ENCODE assay signal across 14 cellular contexts in the genomic region with DNA sequence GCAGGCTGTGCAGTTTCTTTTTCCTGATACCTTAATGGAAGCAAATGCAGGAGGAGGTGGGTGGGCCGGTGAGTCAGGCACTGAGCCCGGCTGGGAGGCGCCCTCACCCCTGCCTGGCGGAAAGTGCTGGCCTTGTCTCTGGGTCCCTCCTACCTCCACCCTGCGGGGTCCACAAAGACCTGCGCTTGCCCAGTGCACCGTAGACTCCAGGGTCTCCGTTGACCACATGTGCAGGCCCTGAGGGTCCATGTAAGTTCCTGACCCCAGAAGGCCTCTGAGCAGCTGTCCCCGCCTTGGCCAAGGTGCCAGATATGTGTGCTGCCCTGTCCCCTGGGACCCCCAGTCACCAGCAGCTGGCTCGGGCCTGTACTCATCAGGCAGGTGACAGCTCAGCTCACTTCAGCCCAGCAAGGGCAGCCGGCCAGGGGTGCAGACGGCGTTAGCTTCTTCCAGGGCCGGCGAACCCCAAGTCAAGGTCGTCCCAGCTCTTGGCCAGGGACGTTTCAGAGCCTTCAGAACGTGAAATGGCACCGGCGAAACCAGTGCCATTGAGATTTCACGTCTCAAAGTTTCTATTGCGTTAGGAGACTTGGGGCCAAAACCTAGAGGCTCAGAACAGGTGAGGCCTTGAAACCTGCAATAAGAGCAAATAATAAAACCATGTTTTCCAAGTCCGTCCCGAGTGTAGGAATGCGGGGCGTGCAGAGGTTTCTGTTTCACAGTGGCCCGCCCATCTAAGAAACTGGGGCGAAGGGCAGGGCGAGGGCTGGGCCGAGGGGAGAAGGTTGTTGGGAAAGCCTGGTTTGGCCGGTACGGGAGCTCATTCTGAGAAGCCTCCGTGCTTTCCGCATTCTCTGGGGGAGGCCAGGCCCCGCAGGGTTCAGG. TPM values are rescaled to one million over a fixed set of nuclear protein-coding genes. Genes with fewer than 3 reads are reported as not detected.
DNase-seq lines count a peak whose midpoint lies in the region; ATAC-seq and TF ChIP-seq lines count a peak whose summit lies in the region.
"Had no signal": no experiment of that assay in that cellular context is flagged by ENCODE, and none has a peak within 500 bp of the region (broad histone marks: within the 10 kb centered on the region; RNA-seq: fewer than 3 reads in every experiment).

No MANE protein-coding gene starts in this region.

- H3K4me1 ChIP-seq in GM23248 (ENCODE audit: insufficient read depth), result peaks cover 16% of the 10 kb centered on the region
- peaks cover 43% of the 10 kb centered on the region for H3K4me1 ChIP-seq in body of pancreas
- peaks cover 7% of the 10 kb centered on the region for H3K4me1 ChIP-seq in psoas muscle

- H3K9me3 Mint-ChIP-seq in immature natural killer cell, result peaks cover 0 to 6% (median 0%) of the 10 kb centered on the region in 6 donors

- peak overlapping the region; percentile 7 to 91 (median 79) for H3K27ac Mint-ChIP-seq in immature natural killer cell

- TF ChIP-seq POLR2A in body of pancreas (IDR thresholded peaks at IDR 0.05), result peak in 1 of 3 donors; percentile 35

- H3K4me3 Mint-ChIP-seq in immature natural killer cell, result peak overlapping the region in 4 of 5 donors; percentile 33 to 46 (median 44)
- H3K4me3 Mint-ChIP-seq: brain had no signal

- H3F3A ChIP-seq in GM23248 (ENCODE audit: insufficient read depth), result peaks cover 34% of the 10 kb centered on the region

- in situ Hi-C loops in GM23248 (cut with MboI), result no loop called here
- in situ Hi-C loops in KBM-7 (cut with MboI; ENCODE audit: low pct_unique_long_range_greater_than_20kb, low sequenced_read_pairs), result no loop called here

- peaks cover 96% of the 10 kb centered on the region for H3K79me2 ChIP-seq in GM23248 (ENCODE audit: insufficient read depth)

- no peaks in the 10 kb centered on the region for H3K9me2 ChIP-seq in GM23248 (ENCODE audit: insufficient read depth)

- H3K36me3 Mint-ChIP-seq in immature natural killer cell, result peaks cover 6 to 14% (median 13%) of the 10 kb centered on the region in 3 donors

- peak overlapping the region; percentile 39 for H3K27ac ChIP-seq in GM23248
- peak overlapping the region; percentile 83 to 93 (median 92) for H3K27ac ChIP-seq in body of pancreas
- H3K27ac ChIP-seq in psoas muscle, result no peak overlapping the region

- H3K4me2 ChIP-seq in GM23248 (ENCODE audit: unreplicated experiment), result no peak overlapping the region

- H3K27me3 Mint-ChIP-seq in immature natural killer cell (ENCODE audit: low read depth in 3 of 3), result peaks cover 72 to 95% (median 84%) of the 10 kb centered on the region in 3 donors
- H3K27me3 Mint-ChIP-seq: brain had no signal

- no peaks in the 10 kb centered on the region for H3K27me3 ChIP-seq in GM23248 (replicated peaks; ENCODE audit: insufficient read depth)
- no peaks in the 10 kb centered on the region for H3K27me3 ChIP-seq in body of pancreas
- peaks cover 0 to 10% (median 0%) of the 10 kb centered on the region in 3 donors for H3K27me3 ChIP-seq in psoas muscle (ENCODE audit: insufficient read depth in 3 of 3, low read length in 2 of 3)

- no peak overlapping the region for H2AFZ ChIP-seq in GM23248

- ATAC-seq in body of pancreas (peak; percentile 76), psoas muscle (peak in 3 of 4 donors; percentile 51 to 62 (median 56)), HG03159 (IDR thresholded peaks at IDR 0.05; ENCODE audit: unreplicated experiment) (no peak)

- H3K9me3 ChIP-seq in GM23248 (ENCODE audit: low read depth), result no peaks in the 10 kb centered on the region
- no peaks in the 10 kb centered on the region for H3K9me3 ChIP-seq in body of pancreas
- no peaks in the 10 kb centered on the region for H3K9me3 ChIP-seq in psoas muscle

- H3K36me3 ChIP-seq in GM23248 (ENCODE audit: low read depth) (peaks cover 48% of the 10 kb centered on the region), body of pancreas (replicated peaks in 1 of 2; ENCODE audit: insufficient read depth in 1 of 2, low read depth in 2 of 2) (peaks cover 0 to 11% of the 10 kb centered on the region in 2 donors), psoas muscle (ENCODE audit: insufficient read depth in 1 of 2, low read depth in 1 of 2) (peaks cover 0 to 20% of the 10 kb centered on the region in 2 donors)

- peak overlapping the region; percentile 38 for H3K9ac ChIP-seq in GM23248

- 72 to 77% methylated on average over 35 of the region's 35 CpGs for WGBS in GM23248 (ENCODE audit: low coverage in 1 of 2, low lambda C conversion rate in 2 of 2, missing lambda C conversion rate in 2 of 2), 2 experiments
- 32 to 33% methylated on average over 25 to 35 of the region's 35 CpGs for WGBS in body of pancreas, 2 donors
- 38 to 48% (median 39%) methylated on average over 32 to 35 of the region's 35 CpGs for WGBS in psoas muscle, 3 donors

- DNase-seq in GM23248 (peak; percentile 72), body of pancreas (peak; percentile 74 to 88 (median 81)), immature natural killer cell (peak in 1 of 3 donors; percentile 35), psoas muscle (no peak), KBM-7 (no peak)
- no peak for DNase-seq in NK-92 treated with Interleukin-12 subunit alpha and Interleukin-12 subunit beta, amount 100 ng/mL, for 24 hours (lab: John Stamatoyannopoulos, UW)
- DNase-seq in stimulated activated CD4-positive, alpha-beta T cell treated with anti-CD3 and anti-CD28 coated beads, Interleukin-4, amount 100 ng/mL, for 4 hours, result no peak
- DNase-seq: activated CD4-positive, CD25-positive, alpha-beta regulatory T cell treated with anti-CD3 and anti-CD28 coated beads, Interleukin-2, amount 50 U/mL, for 72 hours; DND-41; islet precursor cell; NCI-H1092 treated with DMSO at 0.1 percent for 48 hours; NCI-H446 treated with DMSO at 0.1 percent for 48 hours had no signal

- peaks cover 37 to 53% of the 10 kb centered on the region in 2 donors for H3K4me1 Mint-ChIP-seq in immature natural killer cell

- H4K20me1 ChIP-seq in GM23248 (ENCODE audit: insufficient read depth), result no peaks in the 10 kb centered on the region; the same call in 1 of the 2 replicates

- intact Hi-C loops in body of pancreas (cut with DNase I), result no loop called here
- intact Hi-C loops in psoas muscle (cut with DNase I), result no loop called here

- TF ChIP-seq CTCF in body of pancreas (IDR thresholded peaks at IDR 0.05) (peak in 1 of 7 experiments; percentile 3), psoas muscle (IDR thresholded peaks at IDR 0.05) (no peak)

- H3K4me3 ChIP-seq in GM23248, result no peak overlapping the region
- H3K4me3 ChIP-seq in body of pancreas, result no peak overlapping the region
- H3K4me3 ChIP-seq in psoas muscle, result no peak overlapping the region

RNA-seq across cellular contexts. Expression of a gene that starts 12.1 kb away (rescaled TPM):
- 305 and 319 TPM in 2 replicates for total RNA-seq in GM23248 (2014; rRNA removed; shearing (Covaris generic))
- polyA plus RNA-seq in GM23248 (2016; fragmentation: Nextera tagmentation; extraction: Ambion mirVana), result 26.5 and 28.4 TPM in 2 replicates
- 10 to 100 TPM; 21.3 to 26.4 TPM for total RNA-seq in body of pancreas
- 10 to 100 TPM; 13.6 to 72.3 (median 49.2) TPM for polyA plus RNA-seq in immature natural killer cell
- 10 to 100 TPM in 3 of 4 donors, 1 to 10 TPM in 1; 9.3 to 24.0 (median 11.1) TPM for total RNA-seq in psoas muscle
- 10 to 100 TPM in 2 of 3 donors, 1 to 10 TPM in 1; 6.7 to 81.7 (median 12.3) TPM for polyA plus RNA-seq in psoas muscle

Comparison
In these comparisons a context has a peak if more than half of its experiments do, and no peak if none do; other contexts are left out.
1. DNase-seq: peak in GM23248 (single experiment) and body of pancreas (4 of 4); none in psoas muscle (0 of 2), NK-92 treated with Interleukin-12 subunit alpha and Interleukin-12 subunit beta, amount 100 ng/mL, for 24 hours (single experiment), KBM-7 (single experiment) and stimulated activated CD4-positive, alpha-beta T cell treated with anti-CD3 and anti-CD28 coated beads, Interleukin-4, amount 100 ng/mL, for 4 hours (0 of 2).
2. RNA of a gene that starts 12.1 kb away (total RNA-seq): 305 to 319 TPM in GM23248; 21.3 to 26.4 TPM in body of pancreas and 9.3 to 24.0 TPM in psoas muscle; every median in the first group is over 10 times any median in the second.